20 cellular contexts compared by ENCODE assay signal in genomic region chr11:61372659-61373058, GRCh38.
"Had no signal": no experiment of that assay in that cellular context is flagged by ENCODE, and none has a peak within 500 bp of the region (broad histone marks: within the 10 kb centered on the region; RNA-seq: fewer than 3 reads in every experiment).

No MANE protein-coding gene starts in this region.

- H3K4me3 Mint-ChIP-seq: naive B cell, nephron had no signal

- ATAC-seq: heart left ventricle, left colon, left ventricle myocardium superior, sciatic nerve had no signal

- H3K27ac Mint-ChIP-seq: nephron had no signal

- H3K9me3 ChIP-seq: colonic mucosa, heart left ventricle, stomach, thoracic aorta, transverse colon had no signal

- H3K27ac ChIP-seq: colonic mucosa, heart left ventricle, spleen, stomach, thoracic aorta, transverse colon had no signal

- H3K4me1 ChIP-seq: colonic mucosa, transverse colon had no signal

- H3K4me3 ChIP-seq: colonic mucosa, heart left ventricle, lung, spleen, stomach, thoracic aorta, transverse colon had no signal

- H3K9me3 Mint-ChIP-seq: naive B cell had no signal

- H3K27me3 ChIP-seq: colonic mucosa, heart left ventricle, spleen, stomach, transverse colon had no signal

- DNase-seq: colonic mucosa; dermis blood vessel endothelial cell; heart left ventricle; hippocampal formation; left colon; left ventricle myocardium superior; mesenchymal stem cell; naive B cell; spleen; stimulated activated CD4-positive, alpha-beta T cell treated with anti-CD3 and anti-CD28 coated beads, Interleukin-15, amount 100 ng/mL, for 24 hours; stimulated activated CD4-positive, alpha-beta T cell treated with anti-CD3 and anti-CD28 coated beads, Interleukin-1b, Interleukin-23, amount 100 ng/mL, for 48 hours; stimulated activated CD4-positive, alpha-beta T cell treated with anti-CD3 and anti-CD28 coated beads, Interleukin-4, amount 100 ng/mL, for 24 hours; stimulated activated naive CD4-positive, alpha-beta T cell; stomach; substantia nigra; transverse colon had no signal

- H3K27me3 Mint-ChIP-seq: naive B cell had no signal
